In the genomic region with DNA sequence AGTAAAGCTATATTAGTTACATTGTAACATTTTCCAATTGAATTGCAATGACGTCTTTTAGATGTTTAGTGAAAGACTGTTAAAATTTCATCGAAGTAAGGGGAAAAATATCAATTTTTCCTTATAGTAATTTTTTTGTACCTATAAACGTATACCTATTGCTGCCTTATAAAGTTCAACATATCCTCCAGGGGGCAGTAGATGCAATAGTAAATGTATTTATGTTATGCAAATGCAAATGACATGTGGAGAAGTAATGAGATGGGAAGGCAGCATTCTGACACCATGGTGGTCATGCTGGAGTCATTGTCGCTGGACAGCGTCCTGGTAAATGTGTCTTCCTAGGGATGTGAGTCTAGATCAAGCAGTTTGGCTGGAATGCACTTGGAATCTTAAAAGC, we compare ENCODE assay signal across 8 cellular contexts. TPM values are rescaled to one million over a fixed set of nuclear protein-coding genes. Genes with fewer than 3 reads are reported as not detected.
DNase-seq lines count a peak whose midpoint lies in the region; ATAC-seq and TF ChIP-seq lines count a peak whose summit lies in the region.

No MANE protein-coding gene starts in this region.

- H3K9me3 Mint-ChIP-seq in activated naive CD4-positive, alpha-beta T cell treated with anti-CD3 and anti-CD28 coated beads, Interleukin-2, amount 50 U/mL, for 72 hours, result no peaks in the 10 kb centered on the region
- H3K9me3 Mint-ChIP-seq in activated naive CD4-positive, alpha-beta T cell treated with anti-CD3 and anti-CD28 coated beads, Interleukin-2, amount 10 ng/mL, durations not matched to agents 7 days and 5 days, result no peaks in the 10 kb centered on the region
- peaks cover under 1% of the 10 kb centered on the region for H3K9me3 Mint-ChIP-seq in nephron progenitor cell

- no peaks in the 10 kb centered on the region for H3K36me3 Mint-ChIP-seq in activated naive CD4-positive, alpha-beta T cell treated with anti-CD3 and anti-CD28 coated beads, Interleukin-2, amount 50 U/mL, for 72 hours
- H3K36me3 Mint-ChIP-seq in activated naive CD4-positive, alpha-beta T cell treated with anti-CD3 and anti-CD28 coated beads, Interleukin-2, amount 10 ng/mL, durations not matched to agents 7 days and 5 days, result no peaks in the 10 kb centered on the region
- H3K36me3 Mint-ChIP-seq in nephron progenitor cell (ENCODE audit: low read depth), result no peaks in the 10 kb centered on the region

- peak in 1 of 2 donors; percentile 18 for DNase-seq in activated naive CD4-positive, alpha-beta T cell treated with anti-CD3 and anti-CD28 coated beads, Interleukin-2, amount 50 U/mL, for 72 hours (ENCODE audit: low spot score in 2 of 2)
- no peak for DNase-seq in activated naive CD4-positive, alpha-beta T cell treated with anti-CD3 and anti-CD28 coated beads, Interleukin-2, amount 10 ng/mL, durations not matched to agents 7 days and 5 days
- peak; percentile 40 for DNase-seq in NOMO-1 treated with DMSO at 0.1 percent for 48 hours (lab: John Stamatoyannopoulos, UW; ENCODE audit: unreplicated experiment)
- peak; percentile 25 to 60 for DNase-seq in dermis microvascular lymphatic vessel endothelial cell (ENCODE audit: low read depth in 2 of 2)
- no peak for DNase-seq in nephron progenitor cell
- DNase-seq in kidney glomerular epithelial cell (lab: John Stamatoyannopoulos, UW), result no peak

- peak; percentile 53 to 60 for ATAC-seq in activated naive CD4-positive, alpha-beta T cell treated with anti-CD3 and anti-CD28 coated beads, Interleukin-2, amount 50 U/mL, for 72 hours
- ATAC-seq in HG03378 (IDR thresholded peaks at IDR 0.05; ENCODE audit: unreplicated experiment) (peak; percentile 82), GM21723 (IDR thresholded peaks at IDR 0.05; ENCODE audit: unreplicated experiment) (no peak)

- no peaks in the 10 kb centered on the region for H3K27me3 Mint-ChIP-seq in activated naive CD4-positive, alpha-beta T cell treated with anti-CD3 and anti-CD28 coated beads, Interleukin-2, amount 10 ng/mL, durations not matched to agents 7 days and 5 days
- peaks cover 3% of the 10 kb centered on the region for H3K27me3 Mint-ChIP-seq in nephron progenitor cell (ENCODE audit: low read depth, poor library complexity)

- CTCF ChIA-PET in activated naive CD4-positive, alpha-beta T cell treated with anti-CD3 and anti-CD28 coated beads, Interleukin-2, amount 10 ng/mL, durations not matched to agents 7 days and 5 days (lab: Charles Lee), result interaction anchor here (0.6 to 1.1 kb wide), 2 partner anchors 20 to 855 kb away, joined by 3 to 4 read pairs; no protein-coding TSS in a partner anchor

- no peak overlapping the region for H3K4me3 Mint-ChIP-seq in activated naive CD4-positive, alpha-beta T cell treated with anti-CD3 and anti-CD28 coated beads, Interleukin-2, amount 10 ng/mL, durations not matched to agents 7 days and 5 days
- no peak overlapping the region for H3K4me3 Mint-ChIP-seq in nephron progenitor cell

- peak; percentile 34 for TF ChIP-seq CTCF in nephron progenitor cell (IDR thresholded peaks at IDR 0.05)

- no peaks in the 10 kb centered on the region for H3K4me1 Mint-ChIP-seq in activated naive CD4-positive, alpha-beta T cell treated with anti-CD3 and anti-CD28 coated beads, Interleukin-2, amount 10 ng/mL, durations not matched to agents 7 days and 5 days
- H3K4me1 Mint-ChIP-seq in nephron progenitor cell, result no peaks in the 10 kb centered on the region

- no peak overlapping the region for H3K27ac Mint-ChIP-seq in activated naive CD4-positive, alpha-beta T cell treated with anti-CD3 and anti-CD28 coated beads, Interleukin-2, amount 50 U/mL, for 72 hours
- no peak overlapping the region for H3K27ac Mint-ChIP-seq in activated naive CD4-positive, alpha-beta T cell treated with anti-CD3 and anti-CD28 coated beads, Interleukin-2, amount 10 ng/mL, durations not matched to agents 7 days and 5 days
- H3K27ac Mint-ChIP-seq in nephron progenitor cell, result no peak overlapping the region

RNA-seq across cellular contexts. Expression of a gene that starts 38.7 kb away (rescaled TPM):
- total RNA-seq in activated naive CD4-positive, alpha-beta T cell treated with anti-CD3 and anti-CD28 coated beads, Interleukin-2, amount 50 U/mL, for 72 hours, result not detected
- under 0.01 and 0.13 TPM in 2 replicates for total RNA-seq in dermis microvascular lymphatic vessel endothelial cell

Comparison
In these comparisons a context has a peak if more than half of its experiments do, and no peak if none do; other contexts are left out.
1. DNase-seq: peak in NOMO-1 treated with DMSO at 0.1 percent for 48 hours (single experiment) and dermis microvascular lymphatic vessel endothelial cell (2 of 2); none in activated naive CD4-positive, alpha-beta T cell treated with anti-CD3 and anti-CD28 coated beads, Interleukin-2, amount 10 ng/mL, durations not matched to agents 7 days and 5 days (single experiment), nephron progenitor cell (single experiment) and kidney glomerular epithelial cell (single experiment).